23 cellular contexts compared by ENCODE assay signal in the genomic region with DNA sequence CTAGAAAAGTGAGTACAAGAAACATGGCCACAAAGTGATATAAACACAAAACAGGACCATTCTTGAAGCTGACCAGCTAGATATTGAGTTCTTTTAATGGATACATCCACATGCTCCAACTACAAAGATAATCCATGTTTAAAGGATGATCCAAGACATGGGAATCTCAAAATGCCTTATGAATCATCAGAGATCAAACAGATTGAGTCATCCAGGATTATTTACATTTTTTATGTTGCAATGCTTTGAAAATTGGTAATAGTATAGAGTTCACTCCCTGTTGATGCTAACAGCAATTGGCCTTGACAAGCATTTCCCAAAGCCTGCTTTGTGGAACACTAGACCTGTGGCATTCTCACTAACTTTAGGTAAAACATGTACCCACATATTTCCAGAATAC.
DNase-seq lines count a peak whose midpoint lies in the region; ATAC-seq, FAIRE-seq and TF ChIP-seq lines count a peak whose summit lies in the region.
"Had no signal": no experiment of that assay in that cellular context is flagged by ENCODE, and none has a peak within 500 bp of the region (broad histone marks: within the 10 kb centered on the region; RNA-seq: fewer than 3 reads in every experiment).

No MANE protein-coding gene starts in this region.

- peaks cover 15% of the 10 kb centered on the region for H3K4me1 ChIP-seq in HepG2 (ENCODE audit: insufficient read depth, low read length)
- no peaks in the 10 kb centered on the region for H3K4me1 ChIP-seq in right lobe of liver
- no peaks in the 10 kb centered on the region for H3K4me1 ChIP-seq in SK-N-SH (ENCODE audit: control insufficient read depth in 1 of 2, insufficient read depth in 2 of 2, low read depth in 1 of 2, low read length in 1 of 2)
- H3K4me1 ChIP-seq in Karpas-422 (ENCODE audit: low read length), result no peaks in the 10 kb centered on the region

- TF ChIP-seq POLR2A in HepG2 (IDR thresholded peaks at IDR 0.05; ENCODE audit: insufficient read depth in 1 of 2, low read depth in 2 of 2, low read length in 2 of 2) (no peak), right lobe of liver (IDR thresholded peaks at IDR 0.05) (no peak)

- ATAC-seq in HepG2, result peak; percentile 47; the same call in 2 of the 3 replicates
- ATAC-seq in right lobe of liver, result no peak
- ATAC-seq: activated naive CD4-positive, alpha-beta T cell treated with anti-CD3 and anti-CD28 coated beads, Interleukin-2, amount 50 U/mL, for 72 hours had no signal

- H3K9me3 ChIP-seq in HepG2 (ENCODE audit: low read length) (no peaks in the 10 kb centered on the region), right lobe of liver (no peaks in the 10 kb centered on the region), SK-N-SH (no peaks in the 10 kb centered on the region), Karpas-422 (ENCODE audit: low read length) (peaks cover 12% of the 10 kb centered on the region)
- H3K9me3 ChIP-seq: ovary had no signal

- POLR2A ChIA-PET in HepG2 (lab: Yijun Ruan, JAX), result interaction anchor here (1.3 kb wide), 1 partner anchor 293 kb away, joined by 4 read pairs; a partner anchor contains a TSS
- POLR2A ChIA-PET in SK-N-SH (lab: Yijun Ruan, JAX), result no interaction called here

- peaks cover 8% of the 10 kb centered on the region for H3K9me3 Mint-ChIP-seq in activated naive CD4-positive, alpha-beta T cell treated with anti-CD3 and anti-CD28 coated beads for 36 hours

- H2AFZ ChIP-seq in HepG2 (ENCODE audit: low read length), result no peak overlapping the region
- H2AFZ ChIP-seq in SK-N-SH (ENCODE audit: low read depth), result no peak overlapping the region
- H2AFZ ChIP-seq in Karpas-422 (ENCODE audit: low read length), result no peak overlapping the region

- no peaks in the 10 kb centered on the region for H3K79me2 ChIP-seq in HepG2 (ENCODE audit: insufficient read depth, low read length)
- H3K79me2 ChIP-seq in SK-N-SH (ENCODE audit: insufficient read depth), result no peaks in the 10 kb centered on the region
- H3K79me2 ChIP-seq in Karpas-422 (ENCODE audit: low read length), result no peaks in the 10 kb centered on the region

- no peak overlapping the region for H3K4me3 Mint-ChIP-seq in activated naive CD4-positive, alpha-beta T cell treated with anti-CD3 and anti-CD28 coated beads for 36 hours
- H3K4me3 Mint-ChIP-seq: CD14-positive monocyte, naive B cell had no signal

- TF ChIP-seq CTCF in HepG2 (CRISPR knock-in tag; IDR thresholded peaks at IDR 0.05) (no peak), right lobe of liver (IDR thresholded peaks at IDR 0.05) (no peak), SK-N-SH (IDR thresholded peaks at IDR 0.05) (no peak)

- H3K27me3 ChIP-seq in HepG2 (ENCODE audit: control insufficient read depth in 1 of 2, insufficient read depth in 2 of 2, low read length in 2 of 2) (no peaks in the 10 kb centered on the region), right lobe of liver (no peaks in the 10 kb centered on the region), SK-N-SH (ENCODE audit: insufficient read depth) (no peaks in the 10 kb centered on the region), Karpas-422 (ENCODE audit: low read length) (no peaks in the 10 kb centered on the region)
- H3K27me3 ChIP-seq: ovary had no signal

- H3K4me2 ChIP-seq in HepG2 (ENCODE audit: low read depth, low read length) (no peak overlapping the region), SK-N-SH (no peak overlapping the region), Karpas-422 (ENCODE audit: low read depth, low read length, poor library complexity, severe bottlenecking) (no peak overlapping the region)

- no TSS peak for BruUV-seq in HepG2 (replicated peaks; lab: Mats Ljungman, UMichigan)

- H3K9me2 ChIP-seq in SK-N-SH (no peaks in the 10 kb centered on the region), Karpas-422 (replicated peaks; ENCODE audit: insufficient read depth, low read length) (no peaks in the 10 kb centered on the region)

- H3K9ac ChIP-seq in HepG2 (ENCODE audit: insufficient read depth, low read depth, low read length) (no peak overlapping the region), SK-N-SH (no peak overlapping the region), Karpas-422 (ENCODE audit: low read length) (no peak overlapping the region)

- no peak overlapping the region for H3K27ac Mint-ChIP-seq in activated naive CD4-positive, alpha-beta T cell treated with anti-CD3 and anti-CD28 coated beads for 36 hours
- H3K27ac Mint-ChIP-seq: activated naive CD4-positive, alpha-beta T cell treated with anti-CD3 and anti-CD28 coated beads, Interleukin-2, amount 50 U/mL, for 72 hours; CD14-positive monocyte had no signal

- FAIRE-seq in HepG2 (lab: Jason Lieb, UNC), result no peak
- FAIRE-seq: small intestine had no signal

- intact Hi-C loops in HepG2 (cut with micrococcal nuclease; ENCODE audit: unreplicated experiment), result no loop called here
- intact Hi-C loops in right lobe of liver (cut with DNase I), result no loop called here
- intact Hi-C loops in activated naive CD4-positive, alpha-beta T cell treated with anti-CD3 and anti-CD28 coated beads for 36 hours (cut with micrococcal nuclease), result no loop called here

- TF ChIP-seq EP300 in HepG2 (IDR thresholded peaks at IDR 0.05; ENCODE audit: low read depth in 2 of 2, low read length in 2 of 2), result peak in 1 of 2 experiments; percentile 79; a peak in 2 of 4 replicates
- TF ChIP-seq EP300 in HepG2 (CRISPR knock-in tag; IDR thresholded peaks at IDR 0.05; ENCODE audit: borderline replicate concordance), result no peak; the same call in 1 of the 2 replicates
- TF ChIP-seq EP300 in SK-N-SH (IDR thresholded peaks at IDR 0.05; ENCODE audit: borderline replicate concordance in 1 of 2, low read depth in 1 of 2, low read length in 1 of 2), result 0 out of 4 replicates have a peak, but pooled peaks of 1 of the 2 experiments have one; percentile 9

- TF ChIP-seq RAD21 in HepG2 (CRISPR knock-in tag; IDR thresholded peaks at IDR 0.05) (no peak), SK-N-SH (IDR thresholded peaks at IDR 0.05; ENCODE audit: low read length) (no peak)

- H3K4me3 ChIP-seq in HepG2 (replicated peaks in 1 of 3; ENCODE audit: insufficient read depth in 1 of 3, low read depth in 2 of 3, low read length in 3 of 3) (no peak overlapping the region), right lobe of liver (no peak overlapping the region), SK-N-SH (ENCODE audit: low read depth in 2 of 2, low read length in 1 of 2) (no peak overlapping the region), Karpas-422 (ENCODE audit: low read length) (no peak overlapping the region)
- H3K4me3 ChIP-seq: lung, ovary had no signal

- H3F3A ChIP-seq in SK-N-SH (replicated peaks; ENCODE audit: insufficient read depth), result no peaks in the 10 kb centered on the region

- H3K36me3 ChIP-seq in HepG2 (replicated peaks in 1 of 2; ENCODE audit: control insufficient read depth in 1 of 2, insufficient read depth in 2 of 2, low read length in 2 of 2), result no peaks in the 10 kb centered on the region
- no peaks in the 10 kb centered on the region for H3K36me3 ChIP-seq in right lobe of liver
- no peaks in the 10 kb centered on the region for H3K36me3 ChIP-seq in SK-N-SH (replicated peaks in 1 of 2; ENCODE audit: control insufficient read depth in 1 of 2, insufficient read depth in 2 of 2, low read length in 1 of 2)
- no peaks in the 10 kb centered on the region for H3K36me3 ChIP-seq in Karpas-422 (ENCODE audit: insufficient read depth, low read length)
- H3K36me3 ChIP-seq: ovary had no signal

- DNase-seq in HepG2 (ENCODE audit: low spot score) (peak; percentile 74), right lobe of liver (no peak), SK-N-SH (no peak), fibroblast of peridontal ligament (ENCODE audit: extremely low read depth) (peak; percentile 69), NCI-H345 (lab: John Stamatoyannopoulos, UW) (no peak), anterior cingulate cortex (lab: John Stamatoyannopoulos, UW) (no peak), Karpas-422 (no peak)
- DNase-seq in activated naive CD4-positive, alpha-beta T cell treated with anti-CD3 and anti-CD28 coated beads for 36 hours, result no peak
- DNase-seq: 8988T; activated CD4-positive, alpha-beta T cell treated with anti-CD3 and anti-CD28 coated beads, Interleukin-2, amount 50 U/mL, for 48 hours; DMS 273 treated with DMSO at 0.1 percent for 48 hours; naive B cell; NCI-H1694 treated with DMSO at 0.1 percent for 48 hours; NCI-H510A; ovary; Right ventricle myocardium superior; small intestine; stimulated activated CD8-positive, alpha-beta memory T cell treated with anti-CD3 and anti-CD28 coated beads, Interleukin-4, amount 100 ng/mL, for 48 hours; T-helper 1 cell had no signal

- no peaks in the 10 kb centered on the region for H3K4me1 Mint-ChIP-seq in activated naive CD4-positive, alpha-beta T cell treated with anti-CD3 and anti-CD28 coated beads for 36 hours (ENCODE audit: low read depth)
- H3K4me1 Mint-ChIP-seq: CD14-positive monocyte, naive B cell had no signal

- H4K20me1 ChIP-seq in HepG2 (ENCODE audit: insufficient read depth, low read length), result no peaks in the 10 kb centered on the region
- no peaks in the 10 kb centered on the region for H4K20me1 ChIP-seq in SK-N-SH (ENCODE audit: insufficient read depth)
- no peaks in the 10 kb centered on the region for H4K20me1 ChIP-seq in Karpas-422 (ENCODE audit: insufficient read depth, low read depth, low read length)

- in situ Hi-C loops in HepG2 (cut with HindIII; ENCODE audit: extremely low pct_ligation_motif_present, low pct_unique_long_range_greater_than_20kb), result no loop called here

- CTCF ChIA-PET in HepG2 (lab: Yijun Ruan, JAX; ENCODE audit: low intra/inter-chr PET ratio, low total read pairs) (no interaction called here), SK-N-SH (lab: Yijun Ruan, JAX) (no interaction called here)
- CTCF ChIA-PET in activated naive CD4-positive, alpha-beta T cell treated with anti-CD3 and anti-CD28 coated beads for 36 hours (lab: Charles Lee), result no interaction called here

- H3K27ac ChIP-seq in HepG2 (ENCODE audit: extremely low read length, insufficient read depth, low read length), result no peak overlapping the region
- no peak overlapping the region for H3K27ac ChIP-seq in right lobe of liver
- no peak overlapping the region for H3K27ac ChIP-seq in SK-N-SH (ENCODE audit: low read depth in 2 of 2, low read length in 1 of 2)
- H3K27ac ChIP-seq in Karpas-422 (ENCODE audit: low read length), result no peak overlapping the region
- H3K27ac ChIP-seq: epithelial cell of prostate, ovary had no signal

- no peaks in the 10 kb centered on the region for H3K27me3 Mint-ChIP-seq in activated naive CD4-positive, alpha-beta T cell treated with anti-CD3 and anti-CD28 coated beads for 36 hours (ENCODE audit: low read depth)
- H3K27me3 Mint-ChIP-seq: naive B cell had no signal

- no peaks in the 10 kb centered on the region for H3K36me3 Mint-ChIP-seq in activated naive CD4-positive, alpha-beta T cell treated with anti-CD3 and anti-CD28 coated beads for 36 hours (ENCODE audit: low read depth)
- H3K36me3 Mint-ChIP-seq: CD14-positive monocyte had no signal

TF ChIP-seq in HepG2, 621 proteins besides CTCF, POLR2A, EP300 and RAD21 (continues in another document):
- peak; percentile 9; the same call in 1 of the 2 replicates for TF ChIP-seq SOX5 (CRISPR knock-in tag; IDR thresholded peaks at IDR 0.05; ENCODE audit: borderline replicate concordance)
- peak; percentile 66 for TF ChIP-seq RARA (CRISPR knock-in tag; IDR thresholded peaks at IDR 0.05)

TF ChIP-seq in SK-N-SH, 30 proteins besides CTCF, POLR2A, EP300 and RAD21 (continues in another document):
- no peak for TF ChIP-seq FOXM1 (IDR thresholded peaks at IDR 0.05; ENCODE audit: low read depth)
- peak; percentile 57; the same call in 1 of the 2 replicates for TF ChIP-seq FOSL2 (IDR thresholded peaks at IDR 0.05; ENCODE audit: borderline replicate concordance, low read depth)
- peak; percentile 21; the same call in 1 of the 2 replicates for TF ChIP-seq TCF12 (IDR thresholded peaks at IDR 0.05)

Comparison
In these comparisons a context has a peak if more than half of its experiments do, and no peak if none do; other contexts are left out.
1. DNase-seq: peak in HepG2 (single experiment) and fibroblast of peridontal ligament (single experiment); none in right lobe of liver (0 of 3), SK-N-SH (single experiment), NCI-H345 (single experiment), anterior cingulate cortex (0 of 58), Karpas-422 (single experiment) and activated naive CD4-positive, alpha-beta T cell treated with anti-CD3 and anti-CD28 coated beads for 36 hours (single experiment).